18 cellular contexts compared by ENCODE assay signal in the genomic region with DNA sequence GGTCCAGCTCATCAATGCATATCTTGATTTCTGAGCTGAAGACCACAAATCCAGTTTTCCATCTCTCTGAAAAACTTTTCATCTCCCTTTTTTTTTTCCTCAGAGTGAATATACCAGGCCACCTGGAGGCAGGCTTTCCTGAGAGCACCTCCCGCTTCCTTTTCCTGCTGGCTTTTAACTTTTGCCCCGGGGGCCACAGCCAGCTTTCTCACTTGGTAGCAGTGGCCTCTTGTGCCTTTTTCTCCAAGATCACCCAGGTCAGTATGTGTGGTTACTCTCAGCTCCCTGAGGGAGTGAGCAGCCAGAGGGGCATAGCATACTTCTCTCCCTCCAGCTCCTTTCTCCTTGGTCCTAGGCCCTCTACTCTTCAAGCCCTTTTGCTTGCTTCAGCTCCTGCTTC. TPM values are rescaled to one million over a fixed set of nuclear protein-coding genes. Genes with fewer than 3 reads are reported as not detected.
DNase-seq lines count a peak whose midpoint lies in the region; ATAC-seq and TF ChIP-seq lines count a peak whose summit lies in the region.
"Had no signal": no experiment of that assay in that cellular context is flagged by ENCODE, and none has a peak within 500 bp of the region (broad histone marks: within the 10 kb centered on the region; RNA-seq: fewer than 3 reads in every experiment).

Gene BTN1A1 (plus strand): TSS at position 202 of the 400 bp plus-strand sequence. CDS start 984 bp downstream, outside the sequence.

- intact Hi-C loops in CD4-positive, alpha-beta memory T cell (cut with micrococcal nuclease): no loop called here
- intact Hi-C loops in natural killer cell (cut with micrococcal nuclease): no loop called here
- intact Hi-C loops in aorta (cut with DNase I): no loop called here
- intact Hi-C loops in heart left ventricle (cut with DNase I): no loop called here

- peak within 1 kb of the TSS; percentile 24 to 88 (median 80) for H3K4me3 Mint-ChIP-seq in CD4-positive, alpha-beta memory T cell
- peak within 1 kb of the TSS; percentile 74 to 75 for H3K4me3 Mint-ChIP-seq in effector memory CD8-positive, alpha-beta T cell
- H3K4me3 Mint-ChIP-seq in natural killer cell: peak within 1 kb of the TSS; percentile 86

- H3K27ac ChIP-seq in CD4-positive, alpha-beta memory T cell (ENCODE audit: low read depth, low read length): no peak within 1 kb of the TSS
- H3K27ac ChIP-seq in HUES6 (ENCODE audit: low read depth, low read length): no peak within 1 kb of the TSS
- no peak within 1 kb of the TSS for H3K27ac ChIP-seq in aorta (ENCODE audit: low read depth in 1 of 2, low read length in 2 of 2)
- no peak within 1 kb of the TSS for H3K27ac ChIP-seq in heart left ventricle
- H3K27ac ChIP-seq: dorsolateral prefrontal cortex, esophagus squamous epithelium, heart right ventricle had no signal

- H3K36me3 Mint-ChIP-seq in CD4-positive, alpha-beta memory T cell: no peaks in the 10 kb centered on the region
- H3K36me3 Mint-ChIP-seq in effector memory CD8-positive, alpha-beta T cell (ENCODE audit: insufficient read depth): no peaks in the 10 kb centered on the region
- H3K36me3 Mint-ChIP-seq in natural killer cell: no peaks in the 10 kb centered on the region

- H3K27me3 ChIP-seq in CD4-positive, alpha-beta memory T cell (ENCODE audit: insufficient read depth, low read length): peaks cover 13% of the 10 kb centered on the region
- H3K27me3 ChIP-seq in HUES6 (ENCODE audit: control insufficient read depth, insufficient read depth, low read length) (peaks cover 46% of the 10 kb centered on the region), aorta (ENCODE audit: control insufficient read depth in 1 of 2, insufficient read depth in 2 of 2, low read length in 1 of 2) (no peaks in the 10 kb centered on the region), BE2C (peaks cover 23% of the 10 kb centered on the region), heart left ventricle (peaks cover 0 to 46% (median 30%) of the 10 kb centered on the region in 9 donors)

- TF ChIP-seq CTCF in natural killer cell (IDR thresholded peaks at IDR 0.05): no peak
- no peak for TF ChIP-seq CTCF in BE2C (IDR thresholded peaks at IDR 0.05; ENCODE audit: low read depth, low read length)
- TF ChIP-seq CTCF in heart left ventricle (IDR thresholded peaks at IDR 0.05): no peak

- H3K27ac Mint-ChIP-seq in CD4-positive, alpha-beta memory T cell: no peak within 1 kb of the TSS
- no peak within 1 kb of the TSS for H3K27ac Mint-ChIP-seq in effector memory CD8-positive, alpha-beta T cell
- no peak within 1 kb of the TSS for H3K27ac Mint-ChIP-seq in natural killer cell
- H3K27ac Mint-ChIP-seq: activated naive CD4-positive, alpha-beta T cell treated with anti-CD3 and anti-CD28 coated beads, Interleukin-2, amount 50 U/mL, for 72 hours had no signal

- no peak for DNase-seq in CD4-positive, alpha-beta memory T cell
- no peak for DNase-seq in effector memory CD8-positive, alpha-beta T cell
- DNase-seq in natural killer cell (no peak), aorta (no peak), BE2C (no peak), COLO829 (ENCODE audit: low spot score) (no peak), heart left ventricle (no peak)
- DNase-seq: DND-41, dorsolateral prefrontal cortex, esophagus squamous epithelium, heart right ventricle, NCI-H1048 had no signal

- TF ChIP-seq POLR2A in heart left ventricle (IDR thresholded peaks at IDR 0.05): no peak

- 80 to 89% methylated on average over 2 of the region's 2 CpGs for WGBS in aorta, 2 donors
- 51 to 61% (median 57%) methylated on average over 2 of the region's 2 CpGs for WGBS in heart left ventricle, 4 donors

- H3K9me3 ChIP-seq in CD4-positive, alpha-beta memory T cell (ENCODE audit: control insufficient read depth in 1 of 2, low read length in 2 of 2): no peaks in the 10 kb centered on the region
- no peaks in the 10 kb centered on the region for H3K9me3 ChIP-seq in HUES6 (ENCODE audit: control insufficient read depth, insufficient read depth, low read depth, low read length)
- H3K9me3 ChIP-seq in aorta (ENCODE audit: control insufficient read depth, low read length): no peaks in the 10 kb centered on the region
- H3K9me3 ChIP-seq in BE2C: no peaks in the 10 kb centered on the region
- H3K9me3 ChIP-seq in heart left ventricle: no peaks in the 10 kb centered on the region
- H3K9me3 ChIP-seq: esophagus squamous epithelium, heart right ventricle had no signal

- H3K27me3 Mint-ChIP-seq in CD4-positive, alpha-beta memory T cell: peaks cover 11 to 13% of the 10 kb centered on the region in 2 donors
- peaks cover 29 to 35% of the 10 kb centered on the region in 2 donors for H3K27me3 Mint-ChIP-seq in effector memory CD8-positive, alpha-beta T cell
- H3K27me3 Mint-ChIP-seq in natural killer cell (ENCODE audit: low read depth in 2 of 2): peaks cover 33 to 44% of the 10 kb centered on the region in 2 donors

- H3K4me1 ChIP-seq in CD4-positive, alpha-beta memory T cell (ENCODE audit: insufficient read depth, low read length): peaks cover 13% of the 10 kb centered on the region
- H3K4me1 ChIP-seq in HUES6 (ENCODE audit: control insufficient read depth, insufficient read depth, low read length): peaks cover 5% of the 10 kb centered on the region; the same call in 1 of the 2 replicates
- no peaks in the 10 kb centered on the region for H3K4me1 ChIP-seq in aorta (ENCODE audit: control insufficient read depth in 1 of 2, insufficient read depth in 2 of 2, low read length in 2 of 2)
- peaks cover 4% of the 10 kb centered on the region; the same call in 1 of the 2 replicates for H3K4me1 ChIP-seq in BE2C
- H3K4me1 ChIP-seq in heart left ventricle: peaks cover 0 to 13% (median 6%) of the 10 kb centered on the region in 12 donors

- ATAC-seq in effector memory CD8-positive, alpha-beta T cell (replicated peaks): no peak
- ATAC-seq in natural killer cell (no peak), aorta (ENCODE audit: low FRiP score) (no peak), heart left ventricle (no peak)
- ATAC-seq: activated naive CD4-positive, alpha-beta T cell treated with anti-CD3 and anti-CD28 coated beads, Interleukin-2, amount 50 U/mL, for 72 hours; heart right ventricle; Panc1; SK-N-SH treated with all-trans-retinoic acid at 6 μM for 48 hours had no signal

- no peak within 1 kb of the TSS for H3K4me3 ChIP-seq in CD4-positive, alpha-beta memory T cell (ENCODE audit: low read length in 2 of 2)
- peak within 1 kb of the TSS; percentile 62; the same call in 1 of the 2 replicates for H3K4me3 ChIP-seq in HUES6 (ENCODE audit: low read depth, low read length)
- no peak within 1 kb of the TSS for H3K4me3 ChIP-seq in aorta (ENCODE audit: low read length in 2 of 2)
- no peak within 1 kb of the TSS for H3K4me3 ChIP-seq in BE2C (ENCODE audit: low read depth, low read length)
- H3K4me3 ChIP-seq in heart left ventricle: peak within 1 kb of the TSS in 3 of 12 donors; percentile 20 to 40 (median 37)

- no peaks in the 10 kb centered on the region for H3K9me3 Mint-ChIP-seq in CD4-positive, alpha-beta memory T cell
- no peaks in the 10 kb centered on the region for H3K9me3 Mint-ChIP-seq in effector memory CD8-positive, alpha-beta T cell
- H3K9me3 Mint-ChIP-seq in natural killer cell: no peaks in the 10 kb centered on the region
- H3K9me3 Mint-ChIP-seq: activated naive CD4-positive, alpha-beta T cell treated with anti-CD3 and anti-CD28 coated beads, Interleukin-2, amount 50 U/mL, for 72 hours had no signal

- POLR2A ChIA-PET in CD4-positive, alpha-beta memory T cell (lab: Charles Lee; ENCODE audit: partially characterized antibody): interaction anchor here (1.4 to 4.5 kb wide), 3 partner anchors 13 to 37 kb away, joined by 3 to 27 read pairs (median 14); partner anchors contain the start of gene HMGN4

- no peaks in the 10 kb centered on the region for H3K36me3 ChIP-seq in CD4-positive, alpha-beta memory T cell (ENCODE audit: insufficient read depth, low read length)
- H3K36me3 ChIP-seq in HUES6 (ENCODE audit: control insufficient read depth, insufficient read depth, low read length) (no peaks in the 10 kb centered on the region), aorta (ENCODE audit: control insufficient read depth in 1 of 2, insufficient read depth in 2 of 2, low read length in 1 of 2) (no peaks in the 10 kb centered on the region), BE2C (no peaks in the 10 kb centered on the region), heart left ventricle (no peaks in the 10 kb centered on the region)
- H3K36me3 ChIP-seq: esophagus squamous epithelium, heart right ventricle had no signal

- no peak within 1 kb of the TSS for H3K9ac ChIP-seq in HUES6 (ENCODE audit: low read length)

- CTCF ChIA-PET in CD4-positive, alpha-beta memory T cell (lab: Charles Lee; ENCODE audit: partially characterized antibody): no interaction called here

- peaks cover 10 to 19% (median 13%) of the 10 kb centered on the region in 4 donors for H3K4me1 Mint-ChIP-seq in CD4-positive, alpha-beta memory T cell
- peaks cover 8% of the 10 kb centered on the region in 2 donors for H3K4me1 Mint-ChIP-seq in effector memory CD8-positive, alpha-beta T cell (ENCODE audit: low read depth in 2 of 2)
- H3K4me1 Mint-ChIP-seq in natural killer cell: peaks cover 11% of the 10 kb centered on the region in 2 donors

RNA-seq across cellular contexts. Expression of gene BTN1A1, which starts in this region (rescaled TPM):
- not detected for total RNA-seq in CD4-positive, alpha-beta memory T cell
- polyA plus RNA-seq in CD4-positive, alpha-beta memory T cell: under 1 TPM in 1 of 2 donors, not detected in 1; 0.08 TPM
- total RNA-seq in natural killer cell (not detected), aorta (not detected), heart left ventricle (not detected)
- polyA plus RNA-seq in aorta (not detected), heart left ventricle (not detected)
- polyA plus RNA-seq in BE2C (2012; ENCODE audit: insufficient read depth, insufficient read length, low read depth): not detected
- total RNA-seq: bronchial epithelial cell, esophagus squamous epithelium, heart right ventricle, liver had no signal
- polyA plus RNA-seq: heart right ventricle had no signal
